ENCODE assay signal across 25 cellular contexts in genomic region chr9:115194216-115194615, GRCh38.
"Had no signal": no experiment of that assay in that cellular context is flagged by ENCODE, and none has a peak within 500 bp of the region (broad histone marks: within the 10 kb centered on the region; RNA-seq: fewer than 3 reads in every experiment).

No MANE protein-coding gene starts in this region.

- H3K27ac Mint-ChIP-seq: activated CD4-positive, alpha-beta T cell treated with anti-CD3 and anti-CD28 coated beads, Interleukin-2, amount 10 ng/mL, durations not matched to agents 7 days and 5 days; activated CD8-positive, alpha-beta T cell treated with anti-CD3 and anti-CD28 coated beads, Interleukin-2, amount 10 ng/mL, durations not matched to agents 7 days and 5 days; activated naive CD4-positive, alpha-beta T cell treated with anti-CD3 and anti-CD28 coated beads, Interleukin-2, amount 10 ng/mL, durations not matched to agents 7 days and 5 days; activated naive CD8-positive, alpha-beta T cell treated with anti-CD3 and anti-CD28 coated beads, Interleukin-2, amount 50 U/mL, for 24 hours; activated T-cell treated with anti-CD3 and anti-CD28 coated beads, Interleukin-2, amount 50 U/mL, for 24 hours; endodermal cell had no signal

- DNase-seq: activated CD4-positive, alpha-beta T cell treated with anti-CD3 and anti-CD28 coated beads, Interleukin-2, amount 10 ng/mL, durations not matched to agents 7 days and 5 days; activated CD8-positive, alpha-beta T cell treated with anti-CD3 and anti-CD28 coated beads, Interleukin-2, amount 10 ng/mL, durations not matched to agents 7 days and 5 days; activated naive CD4-positive, alpha-beta T cell treated with anti-CD3 and anti-CD28 coated beads, Interleukin-2, amount 10 ng/mL, durations not matched to agents 7 days and 5 days; activated naive CD8-positive, alpha-beta T cell treated with anti-CD3 and anti-CD28 coated beads, Interleukin-2, amount 50 U/mL, for 24 hours; activated T-cell treated with anti-CD3 and anti-CD28 coated beads, Interleukin-2, amount 50 U/mL, for 24 hours; anterior cingulate cortex; caudate nucleus; endodermal cell; heart right ventricle; left ventricle myocardium inferior; mucosa of descending colon; naive B cell; stimulated activated CD4-positive, alpha-beta T cell treated with anti-CD3 and anti-CD28 coated beads, Interleukin-2, amount 100 ng/mL, for 24 hours; stimulated activated naive CD4-positive, alpha-beta T cell treated with Interleukin-2 at 50 U/mL for 16 hours; substantia nigra; T-helper 9 cell had no signal

- H3K4me3 Mint-ChIP-seq: activated CD4-positive, alpha-beta T cell treated with anti-CD3 and anti-CD28 coated beads, Interleukin-2, amount 10 ng/mL, durations not matched to agents 7 days and 5 days; activated CD8-positive, alpha-beta T cell treated with anti-CD3 and anti-CD28 coated beads, Interleukin-2, amount 10 ng/mL, durations not matched to agents 7 days and 5 days; activated naive CD4-positive, alpha-beta T cell treated with anti-CD3 and anti-CD28 coated beads, Interleukin-2, amount 10 ng/mL, durations not matched to agents 7 days and 5 days; activated naive CD8-positive, alpha-beta T cell treated with anti-CD3 and anti-CD28 coated beads, Interleukin-2, amount 50 U/mL, for 24 hours; activated T-cell treated with anti-CD3 and anti-CD28 coated beads, Interleukin-2, amount 50 U/mL, for 24 hours; brain; endodermal cell; neural crest cell had no signal

- H3K36me3 ChIP-seq: heart right ventricle, left ventricle myocardium inferior, prostate gland, right atrium auricular region, tibial nerve had no signal

- H3K27me3 ChIP-seq: heart right ventricle, right atrium auricular region, tibial nerve had no signal

- H3K4me1 ChIP-seq: left ventricle myocardium inferior, prostate gland, right atrium auricular region had no signal

- FAIRE-seq: colon, urothelium cell line had no signal

- H3K9me3 ChIP-seq: mucosa of descending colon, prostate gland had no signal

- H3K9me3 Mint-ChIP-seq: activated naive CD4-positive, alpha-beta T cell treated with anti-CD3 and anti-CD28 coated beads, Interleukin-2, amount 10 ng/mL, durations not matched to agents 7 days and 5 days; activated naive CD8-positive, alpha-beta T cell treated with anti-CD3 and anti-CD28 coated beads, Interleukin-2, amount 50 U/mL, for 24 hours had no signal

- H3K4me1 Mint-ChIP-seq: activated CD4-positive, alpha-beta T cell treated with anti-CD3 and anti-CD28 coated beads, Interleukin-2, amount 10 ng/mL, durations not matched to agents 7 days and 5 days; activated naive CD4-positive, alpha-beta T cell treated with anti-CD3 and anti-CD28 coated beads, Interleukin-2, amount 10 ng/mL, durations not matched to agents 7 days and 5 days; activated naive CD8-positive, alpha-beta T cell treated with anti-CD3 and anti-CD28 coated beads, Interleukin-2, amount 50 U/mL, for 24 hours; neural crest cell had no signal

- ATAC-seq: activated CD4-positive, CD25-positive, alpha-beta regulatory T cell treated with anti-CD3 and anti-CD28 coated beads, Interleukin-2, amount 50 U/mL, for 24 hours; activated CD8-positive, alpha-beta T cell treated with anti-CD3 and anti-CD28 coated beads, Interleukin-2, amount 10 ng/mL, durations not matched to agents 7 days and 5 days; activated naive CD8-positive, alpha-beta T cell treated with anti-CD3 and anti-CD28 coated beads, Interleukin-2, amount 50 U/mL, for 24 hours; mucosa of descending colon had no signal

- H3K4me3 ChIP-seq: heart right ventricle, left ventricle myocardium inferior, mucosa of descending colon, prostate gland, right atrium auricular region, tibial nerve had no signal

- H3K36me3 Mint-ChIP-seq: activated naive CD4-positive, alpha-beta T cell treated with anti-CD3 and anti-CD28 coated beads, Interleukin-2, amount 10 ng/mL, durations not matched to agents 7 days and 5 days; naive B cell had no signal

- H3K27ac ChIP-seq: epithelial cell of prostate, heart right ventricle, left ventricle myocardium inferior, prostate gland, right atrium auricular region, tibial nerve had no signal
